Comparison of ENCODE assay signal across 3 cellular contexts in the genomic region with DNA sequence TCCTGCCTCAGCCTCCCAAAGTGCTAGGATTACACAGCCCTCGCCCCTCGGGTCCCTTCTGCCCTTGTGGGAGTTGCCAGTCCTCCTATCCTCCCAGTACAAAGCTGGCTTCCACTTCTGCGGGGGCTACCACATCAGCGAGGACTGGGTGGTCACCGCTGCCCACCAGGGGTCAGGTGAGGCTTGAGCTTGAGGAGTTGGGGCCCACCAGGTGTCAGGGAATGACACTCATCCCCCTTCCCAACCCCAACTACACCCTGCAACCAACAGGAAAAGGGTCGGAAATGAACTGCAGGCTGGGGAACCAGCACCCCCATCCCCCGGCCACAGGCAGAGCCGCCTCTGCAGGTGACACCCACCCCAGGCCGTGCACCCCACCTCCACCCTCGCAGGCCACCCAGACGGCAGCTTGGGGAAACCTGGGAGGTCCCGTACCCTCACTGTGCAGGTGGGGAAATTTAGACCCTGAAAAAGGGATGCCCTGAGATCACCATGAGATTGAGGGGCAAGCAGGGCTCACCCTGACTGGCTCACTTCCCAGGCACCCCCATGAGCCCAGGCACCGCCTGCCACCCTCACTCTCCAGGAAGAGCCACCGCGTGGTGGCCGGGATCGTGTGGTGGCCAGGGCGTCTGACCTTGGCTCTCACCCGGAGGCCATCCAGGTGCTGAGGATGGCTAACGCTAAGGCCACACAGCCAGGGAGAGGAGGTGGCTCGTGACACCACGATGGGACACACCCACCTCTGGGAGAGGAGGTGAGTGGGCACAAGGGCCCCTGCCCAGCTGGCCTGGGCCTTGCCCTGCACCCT.
A peak's percentile ranks its signal among the peaks of the same experiment; 100 is the strongest.
TF ChIP-seq lines count a peak whose summit lies in the region.

No MANE protein-coding gene starts in this region.

TF ChIP-seq in SK-N-SH, 30 proteins besides CTCF, POLR2A, EP300 and RAD21:
- TF ChIP-seq, protein P1, sequence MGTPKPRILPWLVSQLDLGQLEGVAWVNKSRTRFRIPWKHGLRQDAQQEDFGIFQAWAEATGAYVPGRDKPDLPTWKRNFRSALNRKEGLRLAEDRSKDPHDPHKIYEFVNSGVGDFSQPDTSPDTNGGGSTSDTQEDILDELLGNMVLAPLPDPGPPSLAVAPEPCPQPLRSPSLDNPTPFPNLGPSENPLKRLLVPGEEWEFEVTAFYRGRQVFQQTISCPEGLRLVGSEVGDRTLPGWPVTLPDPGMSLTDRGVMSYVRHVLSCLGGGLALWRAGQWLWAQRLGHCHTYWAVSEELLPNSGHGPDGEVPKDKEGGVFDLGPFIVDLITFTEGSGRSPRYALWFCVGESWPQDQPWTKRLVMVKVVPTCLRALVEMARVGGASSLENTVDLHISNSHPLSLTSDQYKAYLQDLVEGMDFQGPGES (IDR thresholded peaks at IDR 0.05; ENCODE audit: low read depth, low read length) = no peak
- TF ChIP-seq SIN3A (IDR thresholded peaks at IDR 0.05; ENCODE audit: borderline replicate concordance, low read depth, low read length) (no peak), GATA2 (CRISPR knock-in tag; IDR thresholded peaks at IDR 0.05) (no peak), POLR2AphosphoS5 (IDR thresholded peaks at IDR 0.05; ENCODE audit: low read depth, low read length) (0 out of 2 replicates have a peak, but pooled peaks have one; percentile 8)

TF ChIP-seq in SK-N-SH treated with all-trans-retinoic acid at 6 μM for 48 hours, 23 proteins besides CTCF, POLR2A, EP300 and RAD21:
- TF ChIP-seq TOX (CRISPR knock-in tag; IDR thresholded peaks at IDR 0.05; ENCODE audit: borderline replicate concordance) (no peak), ZFP3 (CRISPR knock-in tag; IDR thresholded peaks at IDR 0.05) (no peak), ISL1 (CRISPR knock-in tag; IDR thresholded peaks at IDR 0.05) (no peak), ZNF70 (CRISPR knock-in tag; IDR thresholded peaks at IDR 0.05) (no peak), RARB (CRISPR knock-in tag; IDR thresholded peaks at IDR 0.05) (no peak), BACH2 (CRISPR knock-in tag; IDR thresholded peaks at IDR 0.05; ENCODE audit: borderline replicate concordance) (no peak), ESRRG (CRISPR knock-in tag; IDR thresholded peaks at IDR 0.05) (no peak)
- TF ChIP-seq, protein P2, sequence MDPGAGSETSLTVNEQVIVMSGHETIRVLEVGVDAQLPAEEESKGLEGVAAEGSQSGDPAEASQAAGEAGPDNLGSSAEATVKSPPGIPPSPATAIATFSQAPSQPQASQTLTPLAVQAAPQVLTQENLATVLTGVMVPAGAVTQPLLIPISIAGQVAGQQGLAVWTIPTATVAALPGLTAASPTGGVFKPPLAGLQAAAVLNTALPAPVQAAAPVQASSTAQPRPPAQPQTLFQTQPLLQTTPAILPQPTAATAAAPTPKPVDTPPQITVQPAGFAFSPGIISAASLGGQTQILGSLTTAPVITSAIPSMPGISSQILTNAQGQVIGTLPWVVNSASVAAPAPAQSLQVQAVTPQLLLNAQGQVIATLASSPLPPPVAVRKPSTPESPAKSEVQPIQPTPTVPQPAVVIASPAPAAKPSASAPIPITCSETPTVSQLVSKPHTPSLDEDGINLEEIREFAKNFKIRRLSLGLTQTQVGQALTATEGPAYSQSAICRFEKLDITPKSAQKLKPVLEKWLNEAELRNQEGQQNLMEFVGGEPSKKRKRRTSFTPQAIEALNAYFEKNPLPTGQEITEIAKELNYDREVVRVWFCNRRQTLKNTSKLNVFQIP (CRISPR knock-in tag; IDR thresholded peaks at IDR 0.05; ENCODE audit: borderline replicate concordance, low read depth) = no peak
TF ChIP-seq in SK-N-SH treated with all-trans-retinoic acid at 6 μM for 48 hours: peak in this region for 0.

TF ChIP-seq in K562, 482 proteins besides CTCF, POLR2A, EP300 and RAD21:
- no peak for TF ChIP-seq JUND (IDR thresholded peaks at IDR 0.05; ENCODE audit: borderline replicate concordance, low read depth, low read length)
- no peak for TF ChIP-seq JUND (tag; IDR thresholded peaks at IDR 0.05; ENCODE audit: borderline replicate concordance, low read depth, low read length)
- peak; percentile 50; the same call in 1 of the 2 replicates for TF ChIP-seq POLR2G (IDR thresholded peaks at IDR 0.05; ENCODE audit: low read depth, low read length)
- TF ChIP-seq IRF2 (CRISPR knock-in tag; IDR thresholded peaks at IDR 0.05) = no peak
